ENCODE assay signal across 9 cellular contexts in genomic region chr6:14671261-14671681, GRCh38.
DNase-seq lines count a peak whose midpoint lies in the region; FAIRE-seq lines count a peak whose summit lies in the region.
"Had no signal": no experiment of that assay in that cellular context is flagged by ENCODE, and none has a peak within 500 bp of the region (broad histone marks: within the 10 kb centered on the region; RNA-seq: fewer than 3 reads in every experiment).

No MANE protein-coding gene starts in this region.

- DNase-seq in H4 (ENCODE audit: low spot score), result peak; percentile 67
- DNase-seq in RCC 7860 (ENCODE audit: low spot score), result peak; percentile 74
- peak; percentile 30 for DNase-seq in fibroblast of the conjunctiva (ENCODE audit: low read depth)
- peak; percentile 93 for DNase-seq in skeletal muscle cell (ENCODE audit: low read depth)
- DNase-seq in activated naive CD4-positive, alpha-beta T cell treated with anti-CD3 and anti-CD28 coated beads for 36 hours, result no peak
- DNase-seq in stimulated activated CD4-positive, alpha-beta T cell treated with anti-CD3 and anti-CD28 coated beads, Interleukin-15, amount 100 ng/mL, for 24 hours, result no peak
- no peak for DNase-seq in cerebellum (ENCODE audit: low spot score)
- DNase-seq: KBM-7 had no signal

- no peaks in the 10 kb centered on the region for H3K36me3 Mint-ChIP-seq in activated naive CD4-positive, alpha-beta T cell treated with anti-CD3 and anti-CD28 coated beads for 36 hours (ENCODE audit: low read depth)

- peak; percentile 86 for FAIRE-seq in RCC 7860 (lab: Jason Lieb, UNC)

- CTCF ChIA-PET in activated naive CD4-positive, alpha-beta T cell treated with anti-CD3 and anti-CD28 coated beads for 36 hours (lab: Charles Lee), result no interaction called here

- intact Hi-C loops in activated naive CD4-positive, alpha-beta T cell treated with anti-CD3 and anti-CD28 coated beads for 36 hours (cut with micrococcal nuclease), result no loop called here

- H3K27me3 Mint-ChIP-seq in activated naive CD4-positive, alpha-beta T cell treated with anti-CD3 and anti-CD28 coated beads for 36 hours (ENCODE audit: low read depth), result no peaks in the 10 kb centered on the region

- H3K4me3 ChIP-seq in skeletal muscle cell (ENCODE audit: low read depth, low read length), result no peak overlapping the region

- no peak overlapping the region for H3K27ac Mint-ChIP-seq in activated naive CD4-positive, alpha-beta T cell treated with anti-CD3 and anti-CD28 coated beads for 36 hours

- H3K9me3 Mint-ChIP-seq in activated naive CD4-positive, alpha-beta T cell treated with anti-CD3 and anti-CD28 coated beads for 36 hours, result no peaks in the 10 kb centered on the region
- H3K9me3 Mint-ChIP-seq: central memory CD8-positive, alpha-beta T cell had no signal

- peaks cover 19% of the 10 kb centered on the region for H3K4me1 Mint-ChIP-seq in activated naive CD4-positive, alpha-beta T cell treated with anti-CD3 and anti-CD28 coated beads for 36 hours (ENCODE audit: low read depth)

- H3K4me3 Mint-ChIP-seq in activated naive CD4-positive, alpha-beta T cell treated with anti-CD3 and anti-CD28 coated beads for 36 hours, result no peak overlapping the region
- H3K4me3 Mint-ChIP-seq: central memory CD8-positive, alpha-beta T cell had no signal

Comparison
In these comparisons a context has a peak if more than half of its experiments do, and no peak if none do; other contexts are left out.
1. DNase-seq: peak in H4 (single experiment), RCC 7860 (single experiment), fibroblast of the conjunctiva (single experiment) and skeletal muscle cell (single experiment); none in activated naive CD4-positive, alpha-beta T cell treated with anti-CD3 and anti-CD28 coated beads for 36 hours (single experiment), stimulated activated CD4-positive, alpha-beta T cell treated with anti-CD3 and anti-CD28 coated beads, Interleukin-15, amount 100 ng/mL, for 24 hours (single experiment) and cerebellum (single experiment).